In the genomic region with DNA sequence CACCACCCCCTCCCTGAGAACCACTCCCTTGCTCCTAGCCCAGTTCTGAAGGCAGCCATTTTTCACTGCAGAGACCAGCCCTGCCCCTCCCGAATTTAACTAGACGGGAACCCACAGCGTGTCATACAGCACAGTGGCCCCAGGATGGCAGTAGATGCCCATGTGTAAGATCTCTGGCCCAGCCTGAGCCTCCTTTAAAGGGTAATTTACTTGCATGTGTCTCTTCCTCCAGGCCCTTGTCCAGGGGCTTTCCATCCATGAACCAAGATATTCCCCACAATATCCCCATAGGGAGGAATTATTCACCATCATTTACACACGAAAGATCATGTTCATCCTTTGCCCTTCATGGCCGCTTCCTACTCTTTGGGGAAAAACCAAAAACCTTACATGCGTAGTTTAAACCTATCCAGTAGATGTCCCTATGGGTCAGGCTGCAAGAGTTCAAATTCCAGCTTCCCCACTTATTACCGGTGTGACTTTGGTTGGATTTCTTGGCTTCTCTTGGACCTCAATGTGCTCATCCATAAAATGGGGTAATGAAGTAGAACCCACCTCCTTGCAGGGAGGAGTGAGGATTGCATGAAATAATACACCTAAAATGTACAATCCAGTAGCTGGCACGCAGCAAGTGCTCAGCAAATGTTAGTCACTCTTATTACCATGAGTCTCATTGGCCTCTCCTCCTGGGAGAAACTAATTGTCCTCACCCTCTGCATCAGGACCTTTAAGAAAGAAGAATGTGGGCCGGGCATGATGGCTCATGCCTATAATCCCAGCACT, we compare ENCODE assay signal across 1 cellular context.
TF ChIP-seq lines count a peak whose summit lies in the region.

No MANE protein-coding gene starts in this region.

TF ChIP-seq in GM23338, 12 proteins besides CTCF, POLR2A, EP300 and RAD21 (continued from another document):
- TF ChIP-seq, protein P1, sequence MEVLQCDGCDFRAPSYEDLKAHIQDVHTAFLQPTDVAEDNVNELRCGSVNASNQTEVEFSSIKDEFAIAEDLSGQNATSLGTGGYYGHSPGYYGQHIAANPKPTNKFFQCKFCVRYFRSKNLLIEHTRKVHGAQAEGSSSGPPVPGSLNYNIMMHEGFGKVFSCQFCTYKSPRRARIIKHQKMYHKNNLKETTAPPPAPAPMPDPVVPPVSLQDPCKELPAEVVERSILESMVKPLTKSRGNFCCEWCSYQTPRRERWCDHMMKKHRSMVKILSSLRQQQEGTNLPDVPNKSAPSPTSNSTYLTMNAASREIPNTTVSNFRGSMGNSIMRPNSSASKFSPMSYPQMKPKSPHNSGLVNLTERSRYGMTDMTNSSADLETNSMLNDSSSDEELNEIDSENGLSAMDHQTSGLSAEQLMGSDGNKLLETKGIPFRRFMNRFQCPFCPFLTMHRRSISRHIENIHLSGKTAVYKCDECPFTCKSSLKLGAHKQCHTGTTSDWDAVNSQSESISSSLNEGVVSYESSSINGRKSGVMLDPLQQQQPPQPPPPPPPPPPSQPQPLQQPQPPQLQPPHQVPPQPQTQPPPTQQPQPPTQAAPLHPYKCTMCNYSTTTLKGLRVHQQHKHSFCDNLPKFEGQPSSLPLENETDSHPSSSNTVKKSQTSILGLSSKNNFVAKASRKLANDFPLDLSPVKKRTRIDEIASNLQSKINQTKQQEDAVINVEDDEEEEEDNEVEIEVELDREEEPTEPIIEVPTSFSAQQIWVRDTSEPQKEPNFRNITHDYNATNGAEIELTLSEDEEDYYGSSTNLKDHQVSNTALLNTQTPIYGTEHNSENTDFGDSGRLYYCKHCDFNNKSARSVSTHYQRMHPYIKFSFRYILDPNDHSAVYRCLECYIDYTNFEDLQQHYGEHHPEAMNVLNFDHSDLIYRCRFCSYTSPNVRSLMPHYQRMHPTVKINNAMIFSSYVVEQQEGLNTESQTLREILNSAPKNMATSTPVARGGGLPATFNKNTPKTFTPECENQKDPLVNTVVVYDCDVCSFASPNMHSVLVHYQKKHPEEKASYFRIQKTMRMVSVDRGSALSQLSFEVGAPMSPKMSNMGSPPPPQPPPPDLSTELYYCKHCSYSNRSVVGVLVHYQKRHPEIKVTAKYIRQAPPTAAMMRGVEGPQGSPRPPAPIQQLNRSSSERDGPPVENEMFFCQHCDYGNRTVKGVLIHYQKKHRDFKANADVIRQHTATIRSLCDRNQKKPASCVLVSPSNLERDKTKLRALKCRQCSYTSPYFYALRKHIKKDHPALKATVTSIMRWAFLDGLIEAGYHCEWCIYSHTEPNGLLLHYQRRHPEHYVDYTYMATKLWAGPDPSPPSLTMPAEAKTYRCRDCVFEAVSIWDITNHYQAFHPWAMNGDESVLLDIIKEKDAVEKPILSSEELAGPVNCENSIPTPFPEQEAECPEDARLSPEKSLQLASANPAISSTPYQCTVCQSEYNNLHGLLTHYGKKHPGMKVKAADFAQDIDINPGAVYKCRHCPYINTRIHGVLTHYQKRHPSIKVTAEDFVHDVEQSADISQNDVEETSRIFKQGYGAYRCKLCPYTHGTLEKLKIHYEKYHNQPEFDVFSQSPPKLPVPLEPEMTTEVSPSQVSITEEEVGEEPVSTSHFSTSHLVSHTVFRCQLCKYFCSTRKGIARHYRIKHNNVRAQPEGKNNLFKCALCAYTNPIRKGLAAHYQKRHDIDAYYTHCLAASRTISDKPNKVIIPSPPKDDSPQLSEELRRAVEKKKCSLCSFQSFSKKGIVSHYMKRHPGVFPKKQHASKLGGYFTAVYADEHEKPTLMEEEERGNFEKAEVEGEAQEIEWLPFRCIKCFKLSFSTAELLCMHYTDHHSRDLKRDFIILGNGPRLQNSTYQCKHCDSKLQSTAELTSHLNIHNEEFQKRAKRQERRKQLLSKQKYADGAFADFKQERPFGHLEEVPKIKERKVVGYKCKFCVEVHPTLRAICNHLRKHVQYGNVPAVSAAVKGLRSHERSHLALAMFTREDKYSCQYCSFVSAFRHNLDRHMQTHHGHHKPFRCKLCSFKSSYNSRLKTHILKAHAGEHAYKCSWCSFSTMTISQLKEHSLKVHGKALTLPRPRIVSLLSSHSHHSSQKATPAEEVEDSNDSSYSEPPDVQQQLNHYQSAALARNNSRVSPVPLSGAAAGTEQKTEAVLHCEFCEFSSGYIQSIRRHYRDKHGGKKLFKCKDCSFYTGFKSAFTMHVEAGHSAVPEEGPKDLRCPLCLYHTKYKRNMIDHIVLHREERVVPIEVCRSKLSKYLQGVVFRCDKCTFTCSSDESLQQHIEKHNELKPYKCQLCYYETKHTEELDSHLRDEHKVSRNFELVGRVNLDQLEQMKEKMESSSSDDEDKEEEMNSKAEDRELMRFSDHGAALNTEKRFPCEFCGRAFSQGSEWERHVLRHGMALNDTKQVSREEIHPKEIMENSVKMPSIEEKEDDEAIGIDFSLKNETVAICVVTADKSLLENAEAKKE (CRISPR knock-in tag; IDR thresholded peaks at IDR 0.05), result no peak
- TF ChIP-seq, protein P2, sequence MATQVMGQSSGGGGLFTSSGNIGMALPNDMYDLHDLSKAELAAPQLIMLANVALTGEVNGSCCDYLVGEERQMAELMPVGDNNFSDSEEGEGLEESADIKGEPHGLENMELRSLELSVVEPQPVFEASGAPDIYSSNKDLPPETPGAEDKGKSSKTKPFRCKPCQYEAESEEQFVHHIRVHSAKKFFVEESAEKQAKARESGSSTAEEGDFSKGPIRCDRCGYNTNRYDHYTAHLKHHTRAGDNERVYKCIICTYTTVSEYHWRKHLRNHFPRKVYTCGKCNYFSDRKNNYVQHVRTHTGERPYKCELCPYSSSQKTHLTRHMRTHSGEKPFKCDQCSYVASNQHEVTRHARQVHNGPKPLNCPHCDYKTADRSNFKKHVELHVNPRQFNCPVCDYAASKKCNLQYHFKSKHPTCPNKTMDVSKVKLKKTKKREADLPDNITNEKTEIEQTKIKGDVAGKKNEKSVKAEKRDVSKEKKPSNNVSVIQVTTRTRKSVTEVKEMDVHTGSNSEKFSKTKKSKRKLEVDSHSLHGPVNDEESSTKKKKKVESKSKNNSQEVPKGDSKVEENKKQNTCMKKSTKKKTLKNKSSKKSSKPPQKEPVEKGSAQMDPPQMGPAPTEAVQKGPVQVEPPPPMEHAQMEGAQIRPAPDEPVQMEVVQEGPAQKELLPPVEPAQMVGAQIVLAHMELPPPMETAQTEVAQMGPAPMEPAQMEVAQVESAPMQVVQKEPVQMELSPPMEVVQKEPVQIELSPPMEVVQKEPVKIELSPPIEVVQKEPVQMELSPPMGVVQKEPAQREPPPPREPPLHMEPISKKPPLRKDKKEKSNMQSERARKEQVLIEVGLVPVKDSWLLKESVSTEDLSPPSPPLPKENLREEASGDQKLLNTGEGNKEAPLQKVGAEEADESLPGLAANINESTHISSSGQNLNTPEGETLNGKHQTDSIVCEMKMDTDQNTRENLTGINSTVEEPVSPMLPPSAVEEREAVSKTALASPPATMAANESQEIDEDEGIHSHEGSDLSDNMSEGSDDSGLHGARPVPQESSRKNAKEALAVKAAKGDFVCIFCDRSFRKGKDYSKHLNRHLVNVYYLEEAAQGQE (IDR thresholded peaks at IDR 0.05; ENCODE audit: unreplicated experiment), result no peak
